8 cellular contexts compared by ENCODE assay signal in genomic region chr5:115831163-115831768, GRCh38. TPM values are rescaled to one million over a fixed set of nuclear protein-coding genes. Genes with fewer than 3 reads are reported as not detected.
DNase-seq lines count a peak whose midpoint lies in the region; ATAC-seq and TF ChIP-seq lines count a peak whose summit lies in the region.

No MANE protein-coding gene starts in this region.

- peak; percentile 79 for ATAC-seq in GM18907 (IDR thresholded peaks at IDR 0.05; ENCODE audit: unreplicated experiment)
- peak; percentile 75 for ATAC-seq in HG03280 (IDR thresholded peaks at IDR 0.05; ENCODE audit: unreplicated experiment)

- 0 out of 2 replicates have a peak, but pooled peaks cover 3% of the 10 kb centered on the region for H4K20me1 ChIP-seq in SK-N-SH (ENCODE audit: insufficient read depth)

- H3K9me2 ChIP-seq in SK-N-SH = no peaks in the 10 kb centered on the region

- POLR2A ChIA-PET in SK-N-SH (lab: Yijun Ruan, JAX) = no interaction called here

- TF ChIP-seq EP300 in SK-N-SH (IDR thresholded peaks at IDR 0.05; ENCODE audit: borderline replicate concordance in 1 of 2, low read depth in 1 of 2, low read length in 1 of 2) (no peak), ovary (IDR thresholded peaks at IDR 0.05) (no peak)

- DNase-seq in NCI-H2171 treated with DMSO at 0.1 percent for 48 hours (lab: John Stamatoyannopoulos, UW) (peak; percentile 1), NCI-H2171 (lab: John Stamatoyannopoulos, UW) (no peak), SK-N-SH (peak; percentile 46), fibroblast of peridontal ligament (ENCODE audit: extremely low read depth) (peak; percentile 60), ovary (peak in 1 of 5 donors; percentile 32)
- DNase-seq in activated CD8-positive, alpha-beta memory T cell treated with anti-CD3 and anti-CD28 coated beads, Interleukin-2, amount 50 U/mL, for 48 hours = no peak

- H3K79me2 ChIP-seq in SK-N-SH (ENCODE audit: insufficient read depth) = peaks cover 10% of the 10 kb centered on the region; the same call in 1 of the 2 replicates

- WGBS in SK-N-SH (ENCODE audit: low lambda C conversion rate) = 48% methylated on average over 2 of the region's 2 CpGs
- WGBS in ovary, 3 donors = 50 to 56% (median 52%) methylated on average over 2 of the region's 2 CpGs

- peak; percentile 93 for TF ChIP-seq CTCF in SK-N-SH (IDR thresholded peaks at IDR 0.05)
- TF ChIP-seq CTCF in ovary (IDR thresholded peaks at IDR 0.05) = peak; percentile 48 to 52 (median 50)

- CTCF ChIA-PET in SK-N-SH (lab: Yijun Ruan, JAX) = interaction anchor here (0.5 to 2.7 kb wide), 18 partner anchors 8 to 522 kb away, joined by 3 to 23 read pairs (median 4); partner anchors contain the start of genes AP3S1, ATG12, CDO1 and TMED7

- peak; percentile 68 for TF ChIP-seq RAD21 in SK-N-SH (IDR thresholded peaks at IDR 0.05; ENCODE audit: low read length)

- H3K9me3 ChIP-seq in SK-N-SH = no peaks in the 10 kb centered on the region
- H3K9me3 ChIP-seq in ovary = no peaks in the 10 kb centered on the region

- no peaks in the 10 kb centered on the region for H3K4me1 ChIP-seq in SK-N-SH (ENCODE audit: control insufficient read depth in 1 of 2, insufficient read depth in 2 of 2, low read depth in 1 of 2, low read length in 1 of 2)
- H3K4me1 ChIP-seq in ovary (ENCODE audit: insufficient read depth) = no peaks in the 10 kb centered on the region

- no peak overlapping the region for H3K4me2 ChIP-seq in SK-N-SH

- H3K36me3 ChIP-seq in SK-N-SH (replicated peaks in 1 of 2; ENCODE audit: control insufficient read depth in 1 of 2, insufficient read depth in 2 of 2, low read length in 1 of 2) (peaks cover 80 to 86% of the 10 kb centered on the region in 2 experiments), ovary (no peaks in the 10 kb centered on the region)

- intact Hi-C loops in ovary (cut with DNase I) = no loop called here

- no peak for TF ChIP-seq POLR2A in ovary (IDR thresholded peaks at IDR 0.05)

- peaks cover 32% of the 10 kb centered on the region for H3F3A ChIP-seq in SK-N-SH (replicated peaks; ENCODE audit: insufficient read depth)

- H2AFZ ChIP-seq in SK-N-SH (ENCODE audit: low read depth) = no peak overlapping the region

- no peak overlapping the region for H3K9ac ChIP-seq in SK-N-SH

- H3K27ac ChIP-seq in SK-N-SH (ENCODE audit: low read depth in 2 of 2, low read length in 1 of 2) (no peak overlapping the region), ovary (no peak overlapping the region)

- no peak overlapping the region for H3K4me3 ChIP-seq in SK-N-SH (ENCODE audit: low read depth in 2 of 2, low read length in 1 of 2)
- H3K4me3 ChIP-seq in ovary = no peak overlapping the region

- H3K27me3 ChIP-seq in SK-N-SH (ENCODE audit: insufficient read depth) (no peaks in the 10 kb centered on the region), ovary (no peaks in the 10 kb centered on the region)

TF ChIP-seq in SK-N-SH, 30 proteins besides CTCF, POLR2A, EP300 and RAD21:
- TF ChIP-seq TCF12 (IDR thresholded peaks at IDR 0.05) (no peak), SMC3 (IDR thresholded peaks at IDR 0.05; ENCODE audit: low read depth, low read length) (peak; percentile 68)

RNA-seq across cellular contexts. Expression of gene ATG12, which starts 10.1 kb away (rescaled TPM):
- polyA plus RNA-seq in SK-N-SH (2012; rRNA removed) (29.1 and 39.0 TPM in 2 replicates), ovary (10 to 100 TPM; 32.4 to 39.2 TPM)
- 47.3 and 68.6 TPM in 2 replicates for polyA plus RNA-seq in SK-N-SH (2012; cell fraction: cytosol; rRNA removed)
- 16.3 and 35.2 TPM in 2 replicates for polyA plus RNA-seq in SK-N-SH (2012; cell fraction: nucleus; rRNA removed)
- total RNA-seq in ovary = 10 to 100 TPM; 29.4 to 49.4 (median 33.8) TPM

RNA-seq across cellular contexts. Expression of gene AP3S1, which starts 10.5 kb away (rescaled TPM):
- polyA plus RNA-seq in SK-N-SH (2012; rRNA removed) = 21.6 and 26.3 TPM in 2 replicates
- polyA plus RNA-seq in SK-N-SH (2012; cell fraction: cytosol; rRNA removed) = 39.6 and 64.4 TPM in 2 replicates
- 4.2 and 7.4 TPM in 2 replicates for polyA plus RNA-seq in SK-N-SH (2012; cell fraction: nucleus; rRNA removed)
- total RNA-seq in ovary = 10 to 100 TPM; 49.6 to 97.3 (median 83.7) TPM
- polyA plus RNA-seq in ovary = 100 to 1,000 TPM in 1 of 2 donors, 10 to 100 TPM in 1; 87.2 to 176 TPM

RNA-seq across cellular contexts. Expression of gene CDO1, which starts 14.8 kb away (rescaled TPM):
- 2.9 and 3.1 TPM in 2 replicates for polyA plus RNA-seq in SK-N-SH (2012; rRNA removed)
- 2.8 and 3.0 TPM in 2 replicates for polyA plus RNA-seq in SK-N-SH (2012; cell fraction: cytosol; rRNA removed)
- 2.4 and 6.1 TPM in 2 replicates for polyA plus RNA-seq in SK-N-SH (2012; cell fraction: nucleus; rRNA removed)
- 10 to 100 TPM in 6 of 7 donors, 1 to 10 TPM in 1; 9.2 to 36.7 (median 16.6) TPM for total RNA-seq in ovary
- polyA plus RNA-seq in ovary = 10 to 100 TPM; 12.7 to 27.3 TPM

Comparison
In these comparisons a context has a peak if more than half of its experiments do, and no peak if none do; other contexts are left out.
1. DNase-seq: peak in NCI-H2171 treated with DMSO at 0.1 percent for 48 hours (single experiment), SK-N-SH (single experiment) and fibroblast of peridontal ligament (single experiment); none in NCI-H2171 (single experiment) and activated CD8-positive, alpha-beta memory T cell treated with anti-CD3 and anti-CD28 coated beads, Interleukin-2, amount 50 U/mL, for 48 hours (single experiment).